21 cellular contexts compared by ENCODE assay signal in the genomic region with DNA sequence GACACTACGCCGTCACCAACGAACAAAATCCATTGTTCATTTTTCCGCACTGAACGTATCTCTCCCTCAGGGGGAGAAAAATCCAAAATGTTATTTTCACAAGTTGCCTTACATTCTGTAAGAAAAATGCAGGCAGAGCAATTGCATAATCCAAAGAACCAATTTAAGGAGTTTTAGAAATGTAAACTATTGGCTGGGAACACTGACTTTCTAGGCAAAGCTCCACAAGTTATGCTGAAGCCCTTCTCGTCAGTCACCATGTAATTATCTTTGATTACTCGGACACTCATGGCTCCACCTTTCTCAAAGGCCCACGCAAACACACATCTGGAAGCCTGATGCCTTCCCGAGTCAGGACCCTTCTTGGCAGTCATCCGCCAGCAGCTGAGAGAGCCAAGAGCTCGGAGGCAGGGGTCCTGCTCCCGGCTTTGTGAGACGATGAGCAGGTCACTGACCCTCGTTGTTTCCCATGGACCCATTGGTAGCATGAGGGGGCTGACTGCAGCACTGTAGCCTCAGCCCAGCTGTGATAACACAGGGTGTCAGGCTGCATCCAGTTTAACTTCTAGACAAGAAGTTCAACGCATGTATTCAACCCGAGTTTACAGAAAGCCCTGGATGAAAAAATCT.
"Had no signal": no experiment of that assay in that cellular context is flagged by ENCODE, and none has a peak within 500 bp of the region (broad histone marks: within the 10 kb centered on the region; RNA-seq: fewer than 3 reads in every experiment).

No MANE protein-coding gene starts in this region.

- DNase-seq: activated B cell treated with CpG ODN at 0.5 μM for 24 hours; activated CD4-positive, alpha-beta T cell treated with anti-CD3 and anti-CD28 coated beads for 4 hours; activated CD8-positive, alpha-beta T cell treated with anti-CD3 and anti-CD28 coated beads, Interleukin-2, amount 10 ng/mL, durations not matched to agents 7 days and 5 days; activated gamma-delta T cell; activated naive CD4-positive, alpha-beta T cell treated with anti-CD3 and anti-CD28 coated beads, Interleukin-2, amount 50 U/mL, for 16 hours; brain microvascular endothelial cell; central memory CD4-positive, alpha-beta T cell; dorsolateral prefrontal cortex; effector memory CD8-positive, alpha-beta T cell; esophagus squamous epithelium; foreskin fibroblast; left ventricle myocardium inferior; naive thymus-derived CD8-positive, alpha-beta T cell; stimulated activated CD4-positive, alpha-beta T cell treated with anti-CD3 and anti-CD28 coated beads, Interleukin-4, amount 100 ng/mL, for 24 hours; stimulated activated naive CD4-positive, alpha-beta T cell treated with Interleukin-2 at 50 U/mL for 16 hours; SW 1271; T-helper 17 cell; tibial artery had no signal

- H3K4me3 ChIP-seq: ascending aorta, esophagus squamous epithelium, left ventricle myocardium inferior, neural progenitor cell, tibial artery had no signal

- ATAC-seq: activated CD8-positive, alpha-beta T cell treated with anti-CD3 and anti-CD28 coated beads, Interleukin-2, amount 10 ng/mL, durations not matched to agents 7 days and 5 days; effector memory CD8-positive, alpha-beta T cell; naive thymus-derived CD8-positive, alpha-beta T cell; T-helper 17 cell had no signal

- FAIRE-seq: colon had no signal
